ENCODE assay signal across 8 cellular contexts in genomic region chr17:43456661-43457361, GRCh38. TPM values are rescaled to one million over a fixed set of nuclear protein-coding genes. Genes with fewer than 3 reads are reported as not detected.
A peak's percentile ranks its signal among the peaks of the same experiment; 100 is the strongest.
DNase-seq lines count a peak whose midpoint lies in the region; ATAC-seq and TF ChIP-seq lines count a peak whose summit lies in the region.

No MANE protein-coding gene starts in this region.

- H3K27me3 ChIP-seq in endodermal cell (ENCODE audit: control insufficient read depth, insufficient read depth, low read length, poor library complexity, severe bottlenecking) = no peaks in the 10 kb centered on the region
- no peaks in the 10 kb centered on the region for H3K27me3 ChIP-seq in osteoblast (ENCODE audit: insufficient read depth, low read length)

- H3K36me3 ChIP-seq in endodermal cell (ENCODE audit: control insufficient read depth, insufficient read depth, low read length) = no peaks in the 10 kb centered on the region
- H3K36me3 ChIP-seq in osteoblast (ENCODE audit: insufficient read depth, low read length) = no peaks in the 10 kb centered on the region

- no peak overlapping the region for H3K27ac Mint-ChIP-seq in endodermal cell

- ATAC-seq in GM21825 (IDR thresholded peaks at IDR 0.05; ENCODE audit: unreplicated experiment) = no peak
- no peak for ATAC-seq in HG03108 (IDR thresholded peaks at IDR 0.05; ENCODE audit: unreplicated experiment)
- no peak for ATAC-seq in GM21381 (IDR thresholded peaks at IDR 0.05; ENCODE audit: unreplicated experiment)

- TF ChIP-seq CTCF in endodermal cell (conservative IDR thresholded peaks at IDR 0.05) (no peak), osteoblast (IDR thresholded peaks at IDR 0.05; ENCODE audit: extremely low read depth, low read depth, low read length) (no peak)

- WGBS in endodermal cell (ENCODE audit: insufficient coverage in 1 of 2, insufficient read length in 1 of 2), 2 experiments = 86 to 92% methylated on average over 1 to 7 of the region's 7 CpGs

- no peaks in the 10 kb centered on the region for H3K79me2 ChIP-seq in osteoblast (ENCODE audit: insufficient read depth, low read length)

- peak overlapping the region; percentile 18 for H3K4me2 ChIP-seq in osteoblast (ENCODE audit: insufficient read depth, low read length)

- H3K9me3 Mint-ChIP-seq in endodermal cell = peaks cover 5% of the 10 kb centered on the region

- H3K9ac ChIP-seq in endodermal cell (ENCODE audit: extremely low read depth, low read length, poor library complexity, severe bottlenecking) = no peak overlapping the region

- H3K36me3 Mint-ChIP-seq in endodermal cell (ENCODE audit: low read depth) = peaks cover 2% of the 10 kb centered on the region

- DNase-seq in GM03348 (ENCODE audit: low spot score) = peak; percentile 40
- peak; percentile 98 for DNase-seq in NCI-H69 (lab: John Stamatoyannopoulos, UW)
- DNase-seq in endodermal cell = no peak
- DNase-seq in osteoblast (ENCODE audit: insufficient read length, low spot score, missing footprints) = peak; percentile 63
- DNase-seq in activated CD4-positive, alpha-beta T cell treated with anti-CD3 and anti-CD28 coated beads, Interleukin-2, amount 50 U/mL, for 4 hours = no peak

- H3K27me3 Mint-ChIP-seq in endodermal cell (ENCODE audit: insufficient read depth) = no peaks in the 10 kb centered on the region

- H3K4me3 ChIP-seq in endodermal cell (ENCODE audit: low read length) (no peak overlapping the region), osteoblast (ENCODE audit: insufficient read depth, low read length) (no peak overlapping the region)

- no peaks in the 10 kb centered on the region for H4K20me1 ChIP-seq in osteoblast (ENCODE audit: insufficient read depth, low read length)

- peaks cover 47% of the 10 kb centered on the region for H3K4me1 Mint-ChIP-seq in endodermal cell

- peak overlapping the region; percentile 36 for H2AFZ ChIP-seq in osteoblast (ENCODE audit: low read length)

- H3K9me3 ChIP-seq in endodermal cell (ENCODE audit: control insufficient read depth, low read length) (no peaks in the 10 kb centered on the region), osteoblast (ENCODE audit: low read depth, low read length) (no peaks in the 10 kb centered on the region)

- H3K4me1 ChIP-seq in endodermal cell (ENCODE audit: control insufficient read depth, insufficient read depth, low read length) = peaks cover 20% of the 10 kb centered on the region
- H3K4me1 ChIP-seq in osteoblast (ENCODE audit: insufficient read depth, low read length) = peaks cover 7% of the 10 kb centered on the region

- H3K27ac ChIP-seq in endodermal cell (ENCODE audit: low read depth, low read length) (peak overlapping the region; percentile 25), osteoblast (ENCODE audit: low read depth, low read length) (no peak overlapping the region)

- H3K4me3 Mint-ChIP-seq in endodermal cell = no peak overlapping the region

RNA-seq across cellular contexts. Expression of gene DHX8, which starts 27.0 kb away (rescaled TPM):
- total RNA-seq in endodermal cell (10 to 100 TPM; 53.3 to 57.1 TPM), osteoblast (39.2 and 42.3 TPM in 2 replicates)
- 33.7 TPM for polyA plus RNA-seq in endodermal cell (2013, experiment 1 of 2)
- 32.4 TPM for polyA plus RNA-seq in endodermal cell (2013, experiment 2 of 2)

RNA-seq across cellular contexts. Expression of gene ARL4D, which starts 58.0 kb away (rescaled TPM):
- total RNA-seq in endodermal cell = 100 to 1,000 TPM; 129 to 142 TPM
- polyA plus RNA-seq in endodermal cell (2013, experiment 1 of 2) = 47.0 TPM
- polyA plus RNA-seq in endodermal cell (2013, experiment 2 of 2) = 62.6 TPM
- 12.1 and 18.8 TPM in 2 replicates for total RNA-seq in osteoblast

Comparison
In these comparisons a context has a peak if more than half of its experiments do, and no peak if none do; other contexts are left out.
1. DNase-seq: peak in GM03348 (single experiment), NCI-H69 (single experiment) and osteoblast (single experiment); none in endodermal cell (single experiment) and activated CD4-positive, alpha-beta T cell treated with anti-CD3 and anti-CD28 coated beads, Interleukin-2, amount 50 U/mL, for 4 hours (0 of 2).